In genomic region chr10:69757206-69757552, GRCh38 we compare ENCODE assay signal across 20 cellular contexts. TPM values are rescaled to one million over a fixed set of nuclear protein-coding genes. Genes with fewer than 3 reads are reported as not detected.
"Had no signal": no experiment of that assay in that cellular context is flagged by ENCODE, and none has a peak within 500 bp of the region (broad histone marks: within the 10 kb centered on the region; RNA-seq: fewer than 3 reads in every experiment).

No MANE protein-coding gene starts in this region.

- H3K9me3 ChIP-seq: heart left ventricle, left lung, uterus had no signal

- H3K4me3 ChIP-seq: cardiac muscle cell, heart left ventricle, left lung, spleen, uterus had no signal

- H2AFZ ChIP-seq: parathyroid adenoma had no signal

- H3K27me3 ChIP-seq: cardiac muscle cell, heart left ventricle, left lung, uterus had no signal

- DNase-seq: activated CD4-positive, alpha-beta T cell treated with anti-CD3 and anti-CD28 coated beads for 1 hour; activated CD4-positive, alpha-beta T cell treated with anti-CD3 and anti-CD28 coated beads, Interleukin-2, amount 50 U/mL, for 48 hours; activated CD8-positive, alpha-beta memory T cell treated with anti-CD3 and anti-CD28 coated beads, Interleukin-2, amount 10 ng/mL, durations not matched to agents 7 days and 5 days; activated gamma-delta T cell; activated naive CD8-positive, alpha-beta T cell treated with anti-CD3 and anti-CD28 coated beads, Interleukin-2, amount 10 ng/mL, durations not matched to agents 7 days and 5 days; activated T-cell treated with anti-CD3 and anti-CD28 coated beads, Interleukin-2, amount 50 U/mL, for 48 hours; cortex of kidney; effector memory CD4-positive, alpha-beta T cell; heart left ventricle; left lung; mesendoderm; spleen; stimulated activated CD4-positive, alpha-beta T cell treated with anti-CD3 and anti-CD28 coated beads, Interleukin-2, amount 100 ng/mL, for 24 hours; stimulated activated naive CD4-positive, alpha-beta T cell treated with Interleukin-2 at 50 U/mL for 16 hours; SW 1271; uterus had no signal

- H3K9ac ChIP-seq: parathyroid adenoma had no signal

- H3K79me2 ChIP-seq: parathyroid adenoma had no signal

- H3K4me1 ChIP-seq: left lung, parathyroid adenoma, uterus had no signal

- FAIRE-seq: frontal cortex, islet of Langerhans had no signal

- ATAC-seq: activated CD8-positive, alpha-beta memory T cell treated with anti-CD3 and anti-CD28 coated beads, Interleukin-2, amount 10 ng/mL, durations not matched to agents 7 days and 5 days; left lung had no signal

- H3K36me3 ChIP-seq: cardiac muscle cell, heart left ventricle, left lung, spleen, uterus had no signal

- H3K27ac ChIP-seq: heart left ventricle, left lung, parathyroid adenoma, spleen, uterus had no signal

RNA-seq across cellular contexts. Expression of gene COL13A1, which starts 44.5 kb away (rescaled TPM):
- total RNA-seq: activated CD8-positive, alpha-beta memory T cell treated with anti-CD3 and anti-CD28 coated beads, Interleukin-2, amount 10 ng/mL, durations not matched to agents 7 days and 5 days; activated naive CD8-positive, alpha-beta T cell treated with anti-CD3 and anti-CD28 coated beads, Interleukin-2, amount 10 ng/mL, durations not matched to agents 7 days and 5 days had no signal
